In genomic region chr15:59371458-59372351, GRCh38 we compare ENCODE assay signal across 2 cellular contexts.
TF ChIP-seq lines count a peak whose summit lies in the region.

No MANE protein-coding gene starts in this region.

TF ChIP-seq in SK-N-SH, 30 proteins besides CTCF, POLR2A, EP300 and RAD21 (continued from another document):
- TF ChIP-seq FOSL2 (IDR thresholded peaks at IDR 0.05; ENCODE audit: borderline replicate concordance, low read depth), result no peak
- no peak for TF ChIP-seq YY1 (IDR thresholded peaks at IDR 0.05; ENCODE audit: low read depth)

TF ChIP-seq in H1, 55 proteins besides CTCF, POLR2A, EP300 and RAD21 (continued from another document):
- peak; percentile 44; the same call in 1 of the 2 replicates for TF ChIP-seq MAX (IDR thresholded peaks at IDR 0.05)
- TF ChIP-seq SIN3A (conservative IDR thresholded peaks at IDR 0.05 in 1 of 2, IDR thresholded peaks at IDR 0.05 in 1 of 2; ENCODE audit: low read depth in 1 of 2, low read length in 2 of 2), result peak in 1 of 2 experiments; percentile 60; a peak in 1 of 4 replicates
- no peak for TF ChIP-seq SIRT6 (IDR thresholded peaks at IDR 0.05; ENCODE audit: low read length)
- no peak for TF ChIP-seq NANOG (IDR thresholded peaks at IDR 0.05; ENCODE audit: insufficient read depth, low read depth, low read length, poor library complexity, severe bottlenecking)
- TF ChIP-seq EGR1 (IDR thresholded peaks at IDR 0.05; ENCODE audit: borderline replicate concordance, low read depth, low read length), result peak; percentile 77; the same call in 1 of the 2 replicates
- TF ChIP-seq TAF7 (optimal IDR thresholded peaks at IDR 0.05; ENCODE audit: borderline replicate concordance, low read depth, low read length), result peak; percentile 26
- no peak for TF ChIP-seq FOSL1 (IDR thresholded peaks at IDR 0.05; ENCODE audit: insufficient read depth, low read depth, low read length)
- TF ChIP-seq SIX5 (IDR thresholded peaks at IDR 0.05; ENCODE audit: low read depth, low read length), result no peak
